ENCODE assay signal across 12 cellular contexts in the genomic region with DNA sequence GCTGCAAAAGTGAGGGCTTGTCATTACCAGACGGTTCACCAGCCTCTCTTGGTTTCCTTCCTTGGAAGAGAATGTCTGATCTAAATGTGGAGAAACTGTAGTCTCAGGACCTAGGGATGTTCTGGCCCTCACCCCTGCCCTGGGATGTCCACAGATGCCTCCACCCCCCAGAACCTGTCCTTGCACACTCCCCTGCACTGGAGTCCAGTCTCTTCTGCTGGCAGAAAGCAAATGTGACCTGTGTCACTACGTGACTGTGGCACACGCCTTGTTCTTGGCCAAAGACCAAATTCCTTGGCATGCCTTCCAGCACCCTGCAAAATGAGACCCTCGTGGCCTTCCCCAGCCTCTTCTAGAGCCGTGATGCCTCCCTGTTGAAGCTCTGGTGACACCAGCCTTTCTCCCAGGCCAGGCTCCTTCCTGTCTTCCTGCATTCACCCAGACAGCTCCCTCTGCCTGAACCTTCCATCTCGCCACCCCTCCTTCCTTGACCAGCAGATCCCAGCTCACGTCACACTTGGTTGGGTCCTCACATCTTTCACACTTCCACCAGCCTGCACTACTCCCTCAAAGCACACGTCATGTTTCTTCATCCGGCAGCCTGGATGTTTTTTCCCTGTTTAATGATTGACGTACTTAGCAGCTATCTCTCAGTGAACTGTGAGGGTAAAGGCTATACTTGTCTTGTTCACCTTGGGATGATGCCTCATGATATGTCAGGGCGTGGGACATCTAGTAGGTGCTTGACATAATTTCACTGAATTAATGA. TPM values are rescaled to one million over a fixed set of nuclear protein-coding genes. Genes with fewer than 3 reads are reported as not detected.
A peak's percentile ranks its signal among the peaks of the same experiment; 100 is the strongest.
DNase-seq lines count a peak whose midpoint lies in the region; ATAC-seq and TF ChIP-seq lines count a peak whose summit lies in the region.
"Had no signal": no experiment of that assay in that cellular context is flagged by ENCODE, and none has a peak within 500 bp of the region (broad histone marks: within the 10 kb centered on the region; RNA-seq: fewer than 3 reads in every experiment).

No MANE protein-coding gene starts in this region.

- H3K4me1 ChIP-seq in OCI-LY1 (ENCODE audit: insufficient read depth, low read length, severe bottlenecking) (peaks cover 22% of the 10 kb centered on the region), colonic mucosa (no peaks in the 10 kb centered on the region)

- peak overlapping the region; percentile 22 for H3K27ac Mint-ChIP-seq in CD4-positive, alpha-beta T cell
- peak overlapping the region; percentile 22 to 79 for H3K27ac Mint-ChIP-seq in natural killer cell

- ATAC-seq in CD4-positive, alpha-beta T cell (ENCODE audit: poor library complexity): no peak
- ATAC-seq in natural killer cell: no peak
- ATAC-seq in HG03108 (IDR thresholded peaks at IDR 0.05; ENCODE audit: unreplicated experiment): no peak

- H3K9me3 Mint-ChIP-seq in CD4-positive, alpha-beta T cell: no peaks in the 10 kb centered on the region
- H3K9me3 Mint-ChIP-seq in natural killer cell: no peaks in the 10 kb centered on the region

- CTCF ChIA-PET in CD4-positive, alpha-beta T cell (lab: Charles Lee): no interaction called here

- no peak overlapping the region for H3K4me3 Mint-ChIP-seq in CD4-positive, alpha-beta T cell
- peak overlapping the region; percentile 39 for H3K4me3 Mint-ChIP-seq in natural killer cell

- POLR2A ChIA-PET in CD4-positive, alpha-beta T cell (lab: Charles Lee): interaction anchor here (0.6 to 4.0 kb wide), 5 partner anchors 13 to 92 kb away, joined by 3 to 22 read pairs (median 3); partner anchors contain the start of genes DCTPP1 and ZNF747

- H3K9ac ChIP-seq in OCI-LY1 (ENCODE audit: low read length) (no peak overlapping the region), colonic mucosa (ENCODE audit: low read depth in 2 of 2, low read length in 2 of 2) (peak overlapping the region in 1 of 2 donors; percentile 36)

- H3K27me3 ChIP-seq in CD4-positive, alpha-beta T cell (ENCODE audit: control insufficient read depth, insufficient read depth, low read length): no peaks in the 10 kb centered on the region
- H3K27me3 ChIP-seq in OCI-LY1 (ENCODE audit: insufficient read depth, low read length): no peaks in the 10 kb centered on the region
- H3K27me3 ChIP-seq in colonic mucosa: no peaks in the 10 kb centered on the region

- TF ChIP-seq CTCF in CD4-positive, alpha-beta T cell (IDR thresholded peaks at IDR 0.05): no peak
- TF ChIP-seq CTCF in OCI-LY1 (IDR thresholded peaks at IDR 0.05; ENCODE audit: low read length) (no peak), colonic mucosa (IDR thresholded peaks at IDR 0.05) (no peak), natural killer cell (IDR thresholded peaks at IDR 0.05) (no peak)

- H3K79me2 ChIP-seq in OCI-LY1 (ENCODE audit: insufficient read depth, low read length): no peaks in the 10 kb centered on the region

- no peaks in the 10 kb centered on the region for H3K27me3 Mint-ChIP-seq in CD4-positive, alpha-beta T cell
- no peaks in the 10 kb centered on the region for H3K27me3 Mint-ChIP-seq in natural killer cell (ENCODE audit: low read depth in 2 of 2)

- no peak for DNase-seq in CD4-positive, alpha-beta T cell
- DNase-seq in colonic mucosa (peak; percentile 43), natural killer cell (no peak), cardiac septum (ENCODE audit: low spot score) (no peak), posterior vena cava (ENCODE audit: low spot score) (no peak), occipital lobe (lab: John Stamatoyannopoulos, UW) (no peak)
- DNase-seq: GF-D8 had no signal

- no peaks in the 10 kb centered on the region for H3K9me3 ChIP-seq in CD4-positive, alpha-beta T cell (ENCODE audit: control insufficient read depth, low read length)
- H3K9me3 ChIP-seq in OCI-LY1 (ENCODE audit: low read length): no peaks in the 10 kb centered on the region
- no peaks in the 10 kb centered on the region for H3K9me3 ChIP-seq in colonic mucosa

- H3F3A ChIP-seq in OCI-LY1 (ENCODE audit: insufficient read depth, low read length): peaks cover 6% of the 10 kb centered on the region; the same call in 1 of the 2 replicates

- H2AFZ ChIP-seq in OCI-LY1 (ENCODE audit: low read length): no peak overlapping the region

- H3K4me2 ChIP-seq in OCI-LY1 (ENCODE audit: low read length): no peak overlapping the region

- H3K4me3 ChIP-seq in OCI-LY1 (ENCODE audit: low read depth, low read length, poor library complexity, severe bottlenecking): no peak overlapping the region
- no peak overlapping the region for H3K4me3 ChIP-seq in colonic mucosa

- no peaks in the 10 kb centered on the region for H4K20me1 ChIP-seq in OCI-LY1 (ENCODE audit: insufficient read depth, low read length)

- peaks cover 45% of the 10 kb centered on the region for H3K36me3 ChIP-seq in OCI-LY1 (ENCODE audit: insufficient read depth, low read length)
- H3K36me3 ChIP-seq in colonic mucosa: no peaks in the 10 kb centered on the region

- H3K9me2 ChIP-seq in OCI-LY1 (ENCODE audit: low read depth, low read length): no peaks in the 10 kb centered on the region

- intact Hi-C loops in CD4-positive, alpha-beta T cell (cut with DNase I, micrococcal nuclease): no loop called here
- intact Hi-C loops in colonic mucosa (cut with DNase I): no loop called here
- intact Hi-C loops in natural killer cell (cut with micrococcal nuclease): no loop called here
- intact Hi-C loops in cardiac septum (cut with DNase I): no loop called here
- intact Hi-C loops in posterior vena cava (cut with DNase I): loop anchor here (10.0 kb wide), 2 partner anchors 63 to 77 kb away; partner anchors contain the start of genes SEPHS2 (in 1 of the 2) and ZNF785 (in 1 of the 2)

- H3K36me3 Mint-ChIP-seq in CD4-positive, alpha-beta T cell (ENCODE audit: low read depth): peaks cover 52% of the 10 kb centered on the region
- H3K36me3 Mint-ChIP-seq in natural killer cell: peaks cover 18% of the 10 kb centered on the region

- peaks cover 4% of the 10 kb centered on the region for H3K4me1 Mint-ChIP-seq in CD4-positive, alpha-beta T cell (ENCODE audit: low read depth)
- H3K4me1 Mint-ChIP-seq in natural killer cell: peaks cover 12 to 23% of the 10 kb centered on the region in 2 donors

- H3K27ac ChIP-seq in CD4-positive, alpha-beta T cell (ENCODE audit: low read depth, low read length): no peak overlapping the region
- peak overlapping the region; percentile 38 for H3K27ac ChIP-seq in OCI-LY1 (ENCODE audit: low read depth, low read length, poor library complexity, severe bottlenecking)
- no peak overlapping the region for H3K27ac ChIP-seq in colonic mucosa
- H3K27ac ChIP-seq: C4-2B had no signal

RNA-seq across cellular contexts. Expression of gene ZNF768, which starts 4.3 kb away (rescaled TPM):
- 1 to 10 TPM; 3.9 to 4.1 TPM for total RNA-seq in CD4-positive, alpha-beta T cell
- total RNA-seq in colonic mucosa (10 to 100 TPM; 58.6 to 63.2 TPM), natural killer cell (1 to 10 TPM; 3.3 to 7.2 (median 5.6) TPM), cardiac septum (49.8 TPM), posterior vena cava (10 to 100 TPM; 21.9 to 27.3 TPM), occipital lobe (28.4 TPM)

RNA-seq across cellular contexts. Expression of gene ZNF747, which starts 12.6 kb away (rescaled TPM):
- 1 to 10 TPM; 6.3 to 6.7 TPM for total RNA-seq in CD4-positive, alpha-beta T cell
- total RNA-seq in colonic mucosa: 10 to 100 TPM in 1 of 2 donors, 1 to 10 TPM in 1; 8.7 to 11.9 TPM
- 1 to 10 TPM; 5.0 to 8.6 (median 6.3) TPM for total RNA-seq in natural killer cell
- 13.7 TPM for total RNA-seq in cardiac septum
- total RNA-seq in posterior vena cava: 1 to 10 TPM; 9.6 to 9.8 TPM
- 12.6 TPM for total RNA-seq in occipital lobe

RNA-seq across cellular contexts. Expression of gene ZNF764, which starts 36.1 kb away (rescaled TPM):
- total RNA-seq in CD4-positive, alpha-beta T cell: 10 to 100 TPM; 20.4 to 22.9 TPM
- total RNA-seq in colonic mucosa (10 to 100 TPM in 1 of 2 donors, 1 to 10 TPM in 1; 9.0 to 11.1 TPM), natural killer cell (10 to 100 TPM in 2 of 3 donors, 1 to 10 TPM in 1; 9.6 to 13.0 (median 11.7) TPM), cardiac septum (11.4 TPM), posterior vena cava (1 to 10 TPM; 6.0 to 6.5 TPM), occipital lobe (6.9 TPM)

RNA-seq across cellular contexts. Expression of gene ZNF688, which starts 49.5 kb away (rescaled TPM):
- total RNA-seq in CD4-positive, alpha-beta T cell: 1 to 10 TPM; 8.8 to 9.6 TPM
- total RNA-seq in colonic mucosa (10 to 100 TPM; 13.1 to 14.3 TPM), natural killer cell (10 to 100 TPM; 10.1 to 16.9 (median 16.5) TPM), cardiac septum (12.1 TPM), posterior vena cava (10 to 100 TPM in 1 of 2 donors, 1 to 10 TPM in 1; 8.8 to 10.8 TPM), occipital lobe (5.9 TPM)

RNA-seq across cellular contexts. Expression of gene ITGAL, which starts 49.5 kb away (rescaled TPM):
- 100 to 1,000 TPM; 186 to 187 TPM for total RNA-seq in CD4-positive, alpha-beta T cell
- total RNA-seq in colonic mucosa (1 to 10 TPM; 3.4 to 4.8 TPM), natural killer cell (1,000 to 10,000 TPM; 1,131 to 1,260 (median 1,176) TPM), cardiac septum (2.9 TPM), posterior vena cava (1 to 10 TPM; 4.6 to 8.5 TPM), occipital lobe (1.1 TPM)
- total RNA-seq: lung microvascular endothelial cell, NCI-H460 had no signal

Comparison
In these comparisons a context has a peak if more than half of its experiments do, and no peak if none do; other contexts are left out.
1. intact Hi-C loops: an anchor here in posterior vena cava (10.0 kb wide); none called in CD4-positive, alpha-beta T cell, colonic mucosa, natural killer cell and cardiac septum.